ENCODE assay signal across 8 cellular contexts in the genomic region with DNA sequence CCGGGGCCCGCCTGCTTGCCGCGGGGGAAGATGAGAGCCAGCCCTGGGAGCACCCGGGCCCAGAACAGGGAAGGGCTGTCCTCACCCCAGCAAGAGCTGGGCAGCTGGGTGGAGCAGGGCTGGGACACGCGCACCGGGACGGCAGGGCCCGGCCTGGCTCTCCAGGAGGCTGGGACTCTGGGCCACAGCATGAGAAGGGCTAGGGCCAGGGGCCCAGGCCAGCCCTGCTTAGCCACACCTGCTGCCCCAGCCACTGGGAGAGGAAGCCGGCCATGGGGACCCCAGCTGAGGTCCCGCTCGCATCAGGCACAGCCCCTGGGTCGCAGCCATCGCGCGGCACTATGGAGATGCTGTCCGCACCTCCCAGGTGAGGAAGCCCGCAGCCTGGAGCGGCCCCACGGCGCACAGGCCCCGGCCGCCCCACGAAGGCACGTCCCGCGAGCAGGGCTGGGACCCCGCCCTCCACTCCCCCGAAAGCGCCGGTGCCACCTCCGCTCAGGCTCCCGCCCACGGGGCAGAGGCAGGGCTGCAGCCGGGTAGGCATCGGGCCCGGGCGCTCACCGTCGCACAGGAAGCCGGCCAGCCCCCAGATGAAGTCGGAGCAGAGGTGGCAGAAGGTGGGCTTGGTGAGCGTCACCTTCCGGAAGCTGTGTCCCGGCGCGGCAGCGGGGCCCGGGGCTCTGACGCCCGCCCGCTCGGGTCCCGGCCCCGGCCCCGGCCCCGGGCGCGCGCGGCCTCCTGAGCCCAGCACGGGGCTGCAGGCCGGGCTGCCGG. TPM values are rescaled to one million over a fixed set of nuclear protein-coding genes. Genes with fewer than 3 reads are reported as not detected.
DNase-seq lines count a peak whose midpoint lies in the region; ATAC-seq and TF ChIP-seq lines count a peak whose summit lies in the region.

No MANE protein-coding gene starts in this region.

- no peak for TF ChIP-seq CTCF in GM12865 (IDR thresholded peaks at IDR 0.05; ENCODE audit: insufficient read depth, low read depth, low read length, missing control alignments)

- H3K9ac ChIP-seq in iPS-20b (ENCODE audit: low read depth, low read length) = no peak overlapping the region

- DNase-seq in GM12865 (ENCODE audit: low read depth) (peak; percentile 46), SJCRH30 (peak in 1 of 2 experiments; percentile 45), NCI-H774 (lab: John Stamatoyannopoulos, UW) (no peak), NCI-H510A treated with DMSO at 0.1 percent for 48 hours (lab: John Stamatoyannopoulos, UW) (no peak)
- DNase-seq in activated naive CD8-positive, alpha-beta T cell treated with anti-CD3 and anti-CD28 coated beads, Interleukin-2, amount 10 ng/mL, durations not matched to agents 7 days and 5 days = peak; percentile 70
- peak; percentile 56 to 68 for DNase-seq in stimulated activated CD4-positive, alpha-beta T cell treated with anti-CD3 and anti-CD28 coated beads, Interleukin-1b, Interleukin-23, amount 100 ng/mL, for 4 hours (ENCODE audit: low read depth in 2 of 2)

- no peaks in the 10 kb centered on the region for H3K27me3 ChIP-seq in SJCRH30
- peaks cover 57% of the 10 kb centered on the region for H3K27me3 ChIP-seq in iPS-20b (ENCODE audit: insufficient read depth, low read length)

- H3K4me3 ChIP-seq in GM12865 (ENCODE audit: low read depth, low read length) = peak overlapping the region; percentile 72
- H3K4me3 ChIP-seq in SJCRH30 = peak overlapping the region; percentile 75
- H3K4me3 ChIP-seq in iPS-20b (ENCODE audit: low read length) = peak overlapping the region; percentile 66; the same call in 1 of the 2 replicates

- H3K4me1 ChIP-seq in SJCRH30 = no peaks in the 10 kb centered on the region
- H3K4me1 ChIP-seq in iPS-20b (ENCODE audit: insufficient read depth, low read length) = no peaks in the 10 kb centered on the region

- H3K36me3 ChIP-seq in SJCRH30 (no peaks in the 10 kb centered on the region), iPS-20b (ENCODE audit: insufficient read depth, low read depth, low read length) (no peaks in the 10 kb centered on the region)

- H3K9me3 ChIP-seq in SJCRH30 (replicated peaks) (no peaks in the 10 kb centered on the region), iPS-20b (ENCODE audit: insufficient read depth, low read depth, low read length) (no peaks in the 10 kb centered on the region)

- no peak overlapping the region for H3K27ac Mint-ChIP-seq in activated naive CD8-positive, alpha-beta T cell treated with anti-CD3 and anti-CD28 coated beads, Interleukin-2, amount 10 ng/mL, durations not matched to agents 7 days and 5 days

- H3K4me3 Mint-ChIP-seq in activated naive CD8-positive, alpha-beta T cell treated with anti-CD3 and anti-CD28 coated beads, Interleukin-2, amount 10 ng/mL, durations not matched to agents 7 days and 5 days = peak overlapping the region; percentile 58

- H3K27me3 Mint-ChIP-seq in activated naive CD8-positive, alpha-beta T cell treated with anti-CD3 and anti-CD28 coated beads, Interleukin-2, amount 10 ng/mL, durations not matched to agents 7 days and 5 days = no peaks in the 10 kb centered on the region

- H3K4me1 Mint-ChIP-seq in activated naive CD8-positive, alpha-beta T cell treated with anti-CD3 and anti-CD28 coated beads, Interleukin-2, amount 10 ng/mL, durations not matched to agents 7 days and 5 days = peaks cover 11% of the 10 kb centered on the region

- no peaks in the 10 kb centered on the region for H3K36me3 Mint-ChIP-seq in activated naive CD8-positive, alpha-beta T cell treated with anti-CD3 and anti-CD28 coated beads, Interleukin-2, amount 10 ng/mL, durations not matched to agents 7 days and 5 days

- ATAC-seq in HG02678 (IDR thresholded peaks at IDR 0.05; ENCODE audit: unreplicated experiment) = peak; percentile 36
- ATAC-seq in activated naive CD8-positive, alpha-beta T cell treated with anti-CD3 and anti-CD28 coated beads, Interleukin-2, amount 10 ng/mL, durations not matched to agents 7 days and 5 days (ENCODE audit: low read depth) = peak; percentile 49

- no peaks in the 10 kb centered on the region for H3K9me3 Mint-ChIP-seq in activated naive CD8-positive, alpha-beta T cell treated with anti-CD3 and anti-CD28 coated beads, Interleukin-2, amount 10 ng/mL, durations not matched to agents 7 days and 5 days

- POLR2A ChIA-PET in activated naive CD8-positive, alpha-beta T cell treated with anti-CD3 and anti-CD28 coated beads, Interleukin-2, amount 10 ng/mL, durations not matched to agents 7 days and 5 days (lab: Charles Lee) = interaction anchor here (1.2 to 2.0 kb wide), 2 partner anchors 41 to 198 kb away, joined by 3 to 6 read pairs; a partner anchor contains a TSS

- no peak overlapping the region for H3K27ac ChIP-seq in SJCRH30
- no peak overlapping the region for H3K27ac ChIP-seq in iPS-20b (ENCODE audit: low read length)

RNA-seq across cellular contexts. Expression of a gene that starts 0.5 kb away (rescaled TPM):
- total RNA-seq in SJCRH30 (2014; rRNA removed; shearing (Covaris generic)) = 2.4 and 2.8 TPM in 2 replicates
- 10 to 100 TPM; 31.3 to 32.4 TPM for total RNA-seq in activated naive CD8-positive, alpha-beta T cell treated with anti-CD3 and anti-CD28 coated beads, Interleukin-2, amount 10 ng/mL, durations not matched to agents 7 days and 5 days

RNA-seq across cellular contexts. Expression of a gene that starts 14.0 kb away (rescaled TPM):
- 1.8 and 2.3 TPM in 2 replicates for total RNA-seq in SJCRH30 (2014; rRNA removed; shearing (Covaris generic))
- 10 to 100 TPM; 37.5 to 38.7 TPM for total RNA-seq in activated naive CD8-positive, alpha-beta T cell treated with anti-CD3 and anti-CD28 coated beads, Interleukin-2, amount 10 ng/mL, durations not matched to agents 7 days and 5 days

RNA-seq across cellular contexts. Expression of a gene that starts 20.4 kb away (rescaled TPM):
- total RNA-seq in SJCRH30 (2014; rRNA removed; shearing (Covaris generic)) = not detected in 2 replicates
- under 1 TPM; 0.25 to 0.65 TPM for total RNA-seq in activated naive CD8-positive, alpha-beta T cell treated with anti-CD3 and anti-CD28 coated beads, Interleukin-2, amount 10 ng/mL, durations not matched to agents 7 days and 5 days

RNA-seq across cellular contexts. Expression of a gene that starts 38.6 kb away (rescaled TPM):
- total RNA-seq in SJCRH30 (2014; rRNA removed; shearing (Covaris generic)) = 45.3 and 51.2 TPM in 2 replicates
- 10 to 100 TPM; 15.5 to 19.1 TPM for total RNA-seq in activated naive CD8-positive, alpha-beta T cell treated with anti-CD3 and anti-CD28 coated beads, Interleukin-2, amount 10 ng/mL, durations not matched to agents 7 days and 5 days

RNA-seq across cellular contexts. Expression of a gene that starts 40.6 kb away (rescaled TPM):
- total RNA-seq in SJCRH30 (2014; rRNA removed; shearing (Covaris generic)) = 4.3 and 6.8 TPM in 2 replicates
- total RNA-seq in activated naive CD8-positive, alpha-beta T cell treated with anti-CD3 and anti-CD28 coated beads, Interleukin-2, amount 10 ng/mL, durations not matched to agents 7 days and 5 days = 10 to 100 TPM; 38.2 to 39.8 TPM

Comparison
In these comparisons a context has a peak if more than half of its experiments do, and no peak if none do; other contexts are left out.
1. DNase-seq: peak in GM12865 (single experiment), activated naive CD8-positive, alpha-beta T cell treated with anti-CD3 and anti-CD28 coated beads, Interleukin-2, amount 10 ng/mL, durations not matched to agents 7 days and 5 days (single experiment) and stimulated activated CD4-positive, alpha-beta T cell treated with anti-CD3 and anti-CD28 coated beads, Interleukin-1b, Interleukin-23, amount 100 ng/mL, for 4 hours (2 of 2); none in NCI-H774 (single experiment) and NCI-H510A treated with DMSO at 0.1 percent for 48 hours (single experiment).
2. RNA of a gene that starts 14.0 kb away (total RNA-seq): 37.5 to 38.7 TPM in activated naive CD8-positive, alpha-beta T cell treated with anti-CD3 and anti-CD28 coated beads, Interleukin-2, amount 10 ng/mL, durations not matched to agents 7 days and 5 days; 1.8 to 2.3 TPM in SJCRH30; every median in the first group is over 10 times any median in the second.
3. Peak in every context shown above with its lines, with median percentiles within 50 percentile points of each other: H3K4me3 ChIP-seq.